ENCODE assay signal across 1 cellular context in the genomic region with DNA sequence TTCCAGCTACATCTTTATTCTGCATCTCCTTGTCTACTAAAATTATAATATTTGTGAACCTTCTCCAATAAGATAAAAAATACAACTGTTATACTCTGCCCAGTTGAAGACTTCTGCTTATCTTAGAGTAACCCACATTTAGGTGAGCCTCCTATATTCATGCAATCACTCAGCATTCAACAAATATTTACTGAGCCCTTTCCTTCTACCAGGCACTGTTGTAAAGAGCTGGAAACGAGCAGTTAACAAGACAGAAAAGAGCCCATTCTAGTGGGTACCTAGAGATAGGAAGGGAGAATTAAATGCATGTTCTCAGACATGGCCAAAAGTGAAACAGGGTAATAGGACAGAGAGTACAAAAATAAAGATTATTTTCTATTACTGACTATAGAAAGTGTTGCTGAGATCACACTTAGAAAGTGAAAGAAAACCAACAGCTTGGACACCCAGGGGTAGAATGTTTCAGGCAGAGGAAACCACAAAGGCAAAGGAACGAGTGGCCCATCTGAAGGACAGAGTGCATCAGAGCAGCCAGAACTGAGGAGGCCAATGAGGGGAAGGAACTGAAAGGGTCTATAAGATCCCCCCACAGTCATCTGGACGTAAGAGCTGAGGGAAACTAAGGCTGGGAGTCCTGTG.
TF ChIP-seq lines count a peak whose summit lies in the region.

No MANE protein-coding gene starts in this region.

TF ChIP-seq in IMR-90, 13 proteins besides CTCF, POLR2A, EP300 and RAD21 (continued from another document):
- TF ChIP-seq, protein P1, sequence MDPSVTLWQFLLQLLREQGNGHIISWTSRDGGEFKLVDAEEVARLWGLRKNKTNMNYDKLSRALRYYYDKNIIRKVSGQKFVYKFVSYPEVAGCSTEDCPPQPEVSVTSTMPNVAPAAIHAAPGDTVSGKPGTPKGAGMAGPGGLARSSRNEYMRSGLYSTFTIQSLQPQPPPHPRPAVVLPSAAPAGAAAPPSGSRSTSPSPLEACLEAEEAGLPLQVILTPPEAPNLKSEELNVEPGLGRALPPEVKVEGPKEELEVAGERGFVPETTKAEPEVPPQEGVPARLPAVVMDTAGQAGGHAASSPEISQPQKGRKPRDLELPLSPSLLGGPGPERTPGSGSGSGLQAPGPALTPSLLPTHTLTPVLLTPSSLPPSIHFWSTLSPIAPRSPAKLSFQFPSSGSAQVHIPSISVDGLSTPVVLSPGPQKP (IDR thresholded peaks at IDR 0.05; ENCODE audit: borderline replicate concordance, low read depth, low read length) = no peak
- no peak for TF ChIP-seq CHD1 (IDR thresholded peaks at IDR 0.05; ENCODE audit: low read depth, low read length)
- no peak for TF ChIP-seq BHLHE40 (IDR thresholded peaks at IDR 0.05; ENCODE audit: low read depth, low read length)
- TF ChIP-seq SMC3 (IDR thresholded peaks at IDR 0.05; ENCODE audit: low read depth, low read length) = no peak
- no peak for TF ChIP-seq RCOR1 (IDR thresholded peaks at IDR 0.05; ENCODE audit: insufficient replicate concordance, low read length)
- TF ChIP-seq RFX5 (IDR thresholded peaks at IDR 0.05; ENCODE audit: low read depth, low read length) = no peak
- TF ChIP-seq NFE2L2 (IDR thresholded peaks at IDR 0.05; ENCODE audit: low read depth, low read length) = no peak
- no peak for TF ChIP-seq MXI1 (IDR thresholded peaks at IDR 0.05; ENCODE audit: borderline replicate concordance, low read depth, low read length)
- TF ChIP-seq FOS (IDR thresholded peaks at IDR 0.05; ENCODE audit: low read depth, low read length) = no peak
- TF ChIP-seq, protein P2, sequence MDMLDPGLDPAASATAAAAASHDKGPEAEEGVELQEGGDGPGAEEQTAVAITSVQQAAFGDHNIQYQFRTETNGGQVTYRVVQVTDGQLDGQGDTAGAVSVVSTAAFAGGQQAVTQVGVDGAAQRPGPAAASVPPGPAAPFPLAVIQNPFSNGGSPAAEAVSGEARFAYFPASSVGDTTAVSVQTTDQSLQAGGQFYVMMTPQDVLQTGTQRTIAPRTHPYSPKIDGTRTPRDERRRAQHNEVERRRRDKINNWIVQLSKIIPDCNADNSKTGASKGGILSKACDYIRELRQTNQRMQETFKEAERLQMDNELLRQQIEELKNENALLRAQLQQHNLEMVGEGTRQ (IDR thresholded peaks at IDR 0.05; ENCODE audit: low read depth, low read length) = no peak
- no peak for TF ChIP-seq MAZ (IDR thresholded peaks at IDR 0.05; ENCODE audit: borderline replicate concordance, low read depth, low read length)
